32 cellular contexts compared by ENCODE assay signal in the genomic region with DNA sequence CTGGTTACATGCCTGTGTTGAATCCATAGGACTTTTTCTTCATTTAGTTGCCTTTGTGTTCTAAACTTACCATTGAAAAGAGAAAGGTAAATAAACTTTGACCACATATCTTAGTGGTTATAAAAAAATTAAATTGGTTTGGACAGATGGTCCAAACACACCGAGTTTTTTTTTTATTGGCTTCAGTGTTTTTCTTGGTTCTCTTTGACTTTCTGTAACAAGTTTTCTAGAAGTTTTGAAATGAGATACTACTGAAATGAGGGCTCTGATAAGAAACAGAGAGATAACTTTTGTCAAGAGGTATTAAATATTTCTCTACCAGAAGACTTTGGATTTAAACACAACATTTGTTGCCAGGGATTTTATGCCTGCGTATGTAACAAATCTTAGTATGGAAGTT. TPM values are rescaled to one million over a fixed set of nuclear protein-coding genes. Genes with fewer than 3 reads are reported as not detected.
DNase-seq lines count a peak whose midpoint lies in the region; ATAC-seq and TF ChIP-seq lines count a peak whose summit lies in the region.
"Had no signal": no experiment of that assay in that cellular context is flagged by ENCODE, and none has a peak within 500 bp of the region (broad histone marks: within the 10 kb centered on the region; RNA-seq: fewer than 3 reads in every experiment).

No MANE protein-coding gene starts in this region.

- peak overlapping the region; percentile 47 for H3K27ac Mint-ChIP-seq in osteocyte (ENCODE audit: unreplicated experiment)
- H3K27ac Mint-ChIP-seq: activated naive CD4-positive, alpha-beta T cell treated with anti-CD3 and anti-CD28 coated beads, Interleukin-2, amount 50 U/mL, for 24 hours; CD4-positive, CD25-positive, alpha-beta regulatory T cell had no signal

- H3K4me1 ChIP-seq in left ventricle myocardium inferior, result peaks cover 98% of the 10 kb centered on the region
- H3K4me1 ChIP-seq in uterus, result peaks cover 2 to 5% of the 10 kb centered on the region in 2 donors
- no peaks in the 10 kb centered on the region for H3K4me1 ChIP-seq in foreskin keratinocyte
- H3K4me1 ChIP-seq in tibial artery, result peaks cover 0 to 84% (median 25%) of the 10 kb centered on the region in 4 donors

- no peaks in the 10 kb centered on the region for H3K27me3 ChIP-seq in left ventricle myocardium inferior (ENCODE audit: low read depth)
- no peaks in the 10 kb centered on the region for H3K27me3 ChIP-seq in uterus
- no peaks in the 10 kb centered on the region for H3K27me3 ChIP-seq in foreskin keratinocyte
- no peaks in the 10 kb centered on the region for H3K27me3 ChIP-seq in tibial artery
- H3K27me3 ChIP-seq: cardiac muscle cell, Peyer's patch, upper lobe of right lung had no signal

- ATAC-seq in left ventricle myocardium superior, result no peak
- ATAC-seq in foreskin keratinocyte, result no peak
- ATAC-seq: sciatic nerve, upper lobe of right lung had no signal

- H3K27ac ChIP-seq in left ventricle myocardium inferior (replicated peaks) (peak overlapping the region; percentile 75), uterus (peak overlapping the region; percentile 48), foreskin keratinocyte (no peak overlapping the region), tibial artery (peak overlapping the region in 1 of 2 donors; percentile 2)
- H3K27ac ChIP-seq: upper lobe of right lung, WERI-Rb-1 had no signal

- DNase-seq in left ventricle myocardium inferior, result no peak
- DNase-seq in left ventricle myocardium superior, result no peak
- DNase-seq in fibroblast of peridontal ligament (ENCODE audit: extremely low read depth), result peak; percentile 63
- no peak for DNase-seq in osteocyte (ENCODE audit: extremely low spot score, unreplicated experiment)
- DNase-seq in uterus, result no peak
- no peak for DNase-seq in occipital lobe (lab: John Stamatoyannopoulos, UW)
- no peak for DNase-seq in foreskin keratinocyte
- no peak for DNase-seq in tibial artery
- DNase-seq: activated CD4-positive, alpha-beta T cell treated with anti-CD3 and anti-CD28 coated beads for 4 hours; activated T-cell treated with anti-CD3 and anti-CD28 coated beads for 4 hours; AML-193; anterior cingulate cortex; Calu3; cortex of kidney; DMS79 treated with DMSO at 0.1 percent for 48 hours; effector memory CD4-positive, alpha-beta T cell; foreskin fibroblast; GF-D8; Karpas-422; NCI-H446; Peyer's patch; SHP77 treated with DMSO at 0.1 percent for 48 hours; stimulated activated CD4-positive, alpha-beta T cell treated with anti-CD3 and anti-CD28 coated beads, Interleukin-15, amount 100 ng/mL, for 24 hours; stimulated activated CD4-positive, alpha-beta T cell treated with anti-CD3 and anti-CD28 coated beads, Interleukin-4, amount 100 ng/mL, for 4 hours; SW 1271; T-helper 9 cell; upper lobe of right lung; WERI-Rb-1 had no signal

- H3K9me3 ChIP-seq in left ventricle myocardium inferior (replicated peaks) (peaks cover 10% of the 10 kb centered on the region), uterus (no peaks in the 10 kb centered on the region), tibial artery (no peaks in the 10 kb centered on the region)
- H3K9me3 ChIP-seq: Peyer's patch, upper lobe of right lung had no signal

- TF ChIP-seq CTCF in left ventricle myocardium inferior (IDR thresholded peaks at IDR 0.05; ENCODE audit: borderline replicate concordance) (no peak), osteocyte (IDR thresholded peaks at IDR 0.05) (no peak), uterus (IDR thresholded peaks at IDR 0.05) (no peak), foreskin keratinocyte (conservative IDR thresholded peaks at IDR 0.05) (no peak), tibial artery (IDR thresholded peaks at IDR 0.05) (no peak)

- H3K9me3 Mint-ChIP-seq in osteocyte (ENCODE audit: unreplicated experiment), result no peaks in the 10 kb centered on the region
- H3K9me3 Mint-ChIP-seq: activated naive CD4-positive, alpha-beta T cell treated with anti-CD3 and anti-CD28 coated beads, Interleukin-2, amount 50 U/mL, for 24 hours had no signal

- no peaks in the 10 kb centered on the region for H3K36me3 ChIP-seq in left ventricle myocardium inferior
- no peaks in the 10 kb centered on the region for H3K36me3 ChIP-seq in uterus
- no peaks in the 10 kb centered on the region for H3K36me3 ChIP-seq in tibial artery
- H3K36me3 ChIP-seq: cardiac muscle cell, Peyer's patch, upper lobe of right lung, WERI-Rb-1 had no signal

- intact Hi-C loops in left ventricle myocardium inferior (cut with micrococcal nuclease), result no loop called here
- intact Hi-C loops in left ventricle myocardium superior (cut with micrococcal nuclease), result no loop called here
- intact Hi-C loops in uterus (cut with DNase I; ENCODE audit: low total_unique reads), result no loop called here
- intact Hi-C loops in tibial artery (cut with DNase I; ENCODE audit: low total_unique reads), result no loop called here

- H3K4me3 ChIP-seq in left ventricle myocardium inferior (no peak overlapping the region), uterus (no peak overlapping the region), tibial artery (no peak overlapping the region)
- H3K4me3 ChIP-seq: cardiac muscle cell, Peyer's patch, upper lobe of right lung had no signal

- H3K4me3 Mint-ChIP-seq in osteocyte (ENCODE audit: unreplicated experiment), result no peak overlapping the region
- H3K4me3 Mint-ChIP-seq: activated naive CD4-positive, alpha-beta T cell treated with anti-CD3 and anti-CD28 coated beads, Interleukin-2, amount 50 U/mL, for 24 hours; CD4-positive, CD25-positive, alpha-beta regulatory T cell had no signal

- H3K36me3 Mint-ChIP-seq in osteocyte (ENCODE audit: unreplicated experiment), result peaks cover 2% of the 10 kb centered on the region
- H3K36me3 Mint-ChIP-seq: activated naive CD4-positive, alpha-beta T cell treated with anti-CD3 and anti-CD28 coated beads, Interleukin-2, amount 50 U/mL, for 24 hours; CD4-positive, CD25-positive, alpha-beta regulatory T cell had no signal

- H3K27me3 Mint-ChIP-seq in osteocyte (ENCODE audit: unreplicated experiment), result no peaks in the 10 kb centered on the region
- H3K27me3 Mint-ChIP-seq: activated naive CD4-positive, alpha-beta T cell treated with anti-CD3 and anti-CD28 coated beads, Interleukin-2, amount 50 U/mL, for 24 hours had no signal

- H3K4me1 Mint-ChIP-seq in osteocyte (ENCODE audit: unreplicated experiment), result peaks cover 58% of the 10 kb centered on the region
- H3K4me1 Mint-ChIP-seq: activated naive CD4-positive, alpha-beta T cell treated with anti-CD3 and anti-CD28 coated beads, Interleukin-2, amount 50 U/mL, for 24 hours; CD4-positive, CD25-positive, alpha-beta regulatory T cell had no signal

- TF ChIP-seq POLR2A in uterus (IDR thresholded peaks at IDR 0.05), result no peak

RNA-seq across cellular contexts. Expression of a gene that starts 20.7 kb away (rescaled TPM):
- total RNA-seq in left ventricle myocardium inferior (484 TPM), left ventricle myocardium superior (468 TPM), osteocyte (248 and 251 TPM in 2 replicates), uterus (100 to 1,000 TPM; 189 to 423 (median 341) TPM), occipital lobe (501 TPM), foreskin keratinocyte (135 and 147 TPM in 2 replicates)
- 30.1 and 35.7 TPM in 2 replicates for polyA plus RNA-seq in foreskin keratinocyte
